17 cellular contexts compared by ENCODE assay signal in the genomic region with DNA sequence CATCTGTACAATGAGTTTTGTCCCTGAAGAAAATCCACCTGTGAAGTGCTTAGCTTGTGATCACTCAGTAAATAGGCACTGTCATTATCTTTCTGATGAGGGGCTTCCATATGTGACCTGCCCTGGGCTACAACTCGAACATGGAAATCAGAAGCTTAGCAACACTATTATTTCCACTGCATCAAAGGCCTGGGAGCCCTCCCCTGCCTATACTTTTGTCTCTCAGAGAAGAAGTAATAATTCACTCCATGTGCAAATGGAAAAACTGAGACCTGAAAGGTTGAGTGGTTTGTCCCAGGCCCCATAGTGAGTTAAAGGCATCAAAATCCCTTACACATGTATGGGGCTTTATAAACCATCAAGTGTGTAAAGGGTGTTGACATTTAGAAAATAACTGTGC. TPM values are rescaled to one million over a fixed set of nuclear protein-coding genes. Genes with fewer than 3 reads are reported as not detected.
DNase-seq lines count a peak whose midpoint lies in the region; ATAC-seq and TF ChIP-seq lines count a peak whose summit lies in the region.
"Had no signal": no experiment of that assay in that cellular context is flagged by ENCODE, and none has a peak within 500 bp of the region (broad histone marks: within the 10 kb centered on the region; RNA-seq: fewer than 3 reads in every experiment).

No MANE protein-coding gene starts in this region.

- H3K36me3 Mint-ChIP-seq in MCF 10A (ENCODE audit: insufficient read depth, unreplicated experiment) (peaks cover 1% of the 10 kb centered on the region), endodermal cell (ENCODE audit: low read depth) (peaks cover 1% of the 10 kb centered on the region), neural progenitor cell (peaks cover 5% of the 10 kb centered on the region)
- no peaks in the 10 kb centered on the region for H3K36me3 Mint-ChIP-seq in stimulated activated memory B cell treated with anti-CD40 and anti-IgM and Interleukin-4, amounts not matched to agents 10 μg/mL and 1 μg/mL and 100 μg/mL, for 72 hours

- H3K27me3 ChIP-seq in breast epithelium (no peaks in the 10 kb centered on the region), endodermal cell (ENCODE audit: control insufficient read depth, insufficient read depth, low read length, poor library complexity, severe bottlenecking) (no peaks in the 10 kb centered on the region), neural progenitor cell (no peaks in the 10 kb centered on the region), uterus (no peaks in the 10 kb centered on the region)
- H3K27me3 ChIP-seq: esophagus squamous epithelium had no signal

- no peaks in the 10 kb centered on the region for H3K9me3 ChIP-seq in breast epithelium
- H3K9me3 ChIP-seq in endodermal cell (ENCODE audit: control insufficient read depth, low read length): no peaks in the 10 kb centered on the region
- H3K9me3 ChIP-seq in neural progenitor cell (ENCODE audit: low read depth): no peaks in the 10 kb centered on the region
- no peaks in the 10 kb centered on the region for H3K9me3 ChIP-seq in uterus
- H3K9me3 ChIP-seq: esophagus squamous epithelium had no signal

- H2AFZ ChIP-seq in neural progenitor cell (replicated peaks): no peak overlapping the region

- intact Hi-C loops in breast epithelium (cut with DNase I; ENCODE audit: low total_unique reads) (no loop called here), MCF 10A (cut with micrococcal nuclease) (no loop called here), uterus (cut with DNase I; ENCODE audit: low total_unique reads) (no loop called here)

- DNase-seq in breast epithelium (ENCODE audit: low spot score in 2 of 2): no peak
- no peak for DNase-seq in MCF 10A (ENCODE audit: unreplicated experiment)
- no peak for DNase-seq in endodermal cell
- no peak for DNase-seq in neural progenitor cell (ENCODE audit: low spot score)
- DNase-seq in uterus: no peak
- DNase-seq in NCI-H1694 (lab: John Stamatoyannopoulos, UW): no peak
- DNase-seq in Ammon's horn (ENCODE audit: low spot score): no peak
- DNase-seq: activated CD4-positive, alpha-beta T cell treated with anti-CD3 and anti-CD28 coated beads, Interleukin-2, amount 50 U/mL, for 1 hour; activated naive CD4-positive, alpha-beta T cell treated with anti-CD3 and anti-CD28 coated beads, Interleukin-2, amount 50 U/mL, for 16 hours; activated T-cell treated with anti-CD3 and anti-CD28 coated beads, Interleukin-2, amount 50 U/mL, for 1 hour; CD4-positive, alpha-beta T cell; dermis blood vessel endothelial cell; esophagus squamous epithelium; midbrain; NCI-H187; stimulated activated CD4-positive, alpha-beta T cell treated with anti-CD3 and anti-CD28 coated beads, Interleukin-4, amount 100 ng/mL, for 24 hours had no signal

- H3K36me3 ChIP-seq in breast epithelium: no peaks in the 10 kb centered on the region
- H3K36me3 ChIP-seq in endodermal cell (ENCODE audit: control insufficient read depth, insufficient read depth, low read length): no peaks in the 10 kb centered on the region
- no peaks in the 10 kb centered on the region for H3K36me3 ChIP-seq in neural progenitor cell
- H3K36me3 ChIP-seq in uterus: no peaks in the 10 kb centered on the region
- H3K36me3 ChIP-seq: esophagus squamous epithelium had no signal

- H3K27ac Mint-ChIP-seq in MCF 10A (ENCODE audit: low read depth, unreplicated experiment) (no peak overlapping the region), endodermal cell (peak overlapping the region; percentile 44), neural progenitor cell (peak overlapping the region; percentile 26)
- H3K27ac Mint-ChIP-seq in stimulated activated memory B cell treated with anti-CD40 and anti-IgM and Interleukin-4, amounts not matched to agents 10 μg/mL and 1 μg/mL and 100 μg/mL, for 72 hours: no peak overlapping the region
- H3K27ac Mint-ChIP-seq: CD4-positive, alpha-beta T cell had no signal

- TF ChIP-seq CTCF in breast epithelium (IDR thresholded peaks at IDR 0.05) (no peak), MCF 10A (IDR thresholded peaks at IDR 0.05; ENCODE audit: unreplicated experiment) (no peak), endodermal cell (conservative IDR thresholded peaks at IDR 0.05) (no peak), neural progenitor cell (IDR thresholded peaks at IDR 0.05) (no peak), uterus (IDR thresholded peaks at IDR 0.05) (no peak)

- CTCF ChIA-PET in MCF 10A (lab: Yijun Ruan, JAX): interaction anchor here (0.6 to 1.8 kb wide), 2 partner anchors 17 to 36 kb away, joined by 3 to 6 read pairs; no protein-coding TSS in a partner anchor

- TF ChIP-seq POLR2A in breast epithelium (IDR thresholded peaks at IDR 0.05): no peak
- no peak for TF ChIP-seq POLR2A in uterus (IDR thresholded peaks at IDR 0.05)

- H3K9ac ChIP-seq in endodermal cell (ENCODE audit: extremely low read depth, low read length, poor library complexity, severe bottlenecking) (no peak overlapping the region), neural progenitor cell (no peak overlapping the region)

- peaks cover 98% of the 10 kb centered on the region for H4K20me1 ChIP-seq in neural progenitor cell (ENCODE audit: low read depth)

- H3F3A ChIP-seq in neural progenitor cell (ENCODE audit: low read depth): peaks cover 47% of the 10 kb centered on the region

- ATAC-seq in stimulated activated memory B cell treated with anti-CD40 and anti-IgM and Interleukin-4, amounts not matched to agents 10 μg/mL and 1 μg/mL and 100 μg/mL, for 72 hours: no peak

- H3K27me3 Mint-ChIP-seq in MCF 10A (ENCODE audit: insufficient read depth, unreplicated experiment) (no peaks in the 10 kb centered on the region), endodermal cell (ENCODE audit: insufficient read depth) (no peaks in the 10 kb centered on the region), neural progenitor cell (ENCODE audit: insufficient read depth, low read depth) (no peaks in the 10 kb centered on the region)
- peaks cover 16% of the 10 kb centered on the region for H3K27me3 Mint-ChIP-seq in stimulated activated memory B cell treated with anti-CD40 and anti-IgM and Interleukin-4, amounts not matched to agents 10 μg/mL and 1 μg/mL and 100 μg/mL, for 72 hours
- H3K27me3 Mint-ChIP-seq: CD4-positive, alpha-beta T cell had no signal

- H3K9me3 Mint-ChIP-seq in MCF 10A (ENCODE audit: unreplicated experiment): no peaks in the 10 kb centered on the region
- no peaks in the 10 kb centered on the region for H3K9me3 Mint-ChIP-seq in endodermal cell
- H3K9me3 Mint-ChIP-seq in neural progenitor cell: no peaks in the 10 kb centered on the region
- H3K9me3 Mint-ChIP-seq in stimulated activated memory B cell treated with anti-CD40 and anti-IgM and Interleukin-4, amounts not matched to agents 10 μg/mL and 1 μg/mL and 100 μg/mL, for 72 hours: no peaks in the 10 kb centered on the region
- H3K9me3 Mint-ChIP-seq: CD4-positive, alpha-beta T cell had no signal

- H3K4me1 Mint-ChIP-seq in MCF 10A (ENCODE audit: insufficient read depth, unreplicated experiment): peaks cover 19% of the 10 kb centered on the region
- H3K4me1 Mint-ChIP-seq in endodermal cell: peaks cover 60% of the 10 kb centered on the region
- H3K4me1 Mint-ChIP-seq in neural progenitor cell: peaks cover 83% of the 10 kb centered on the region
- no peaks in the 10 kb centered on the region for H3K4me1 Mint-ChIP-seq in stimulated activated memory B cell treated with anti-CD40 and anti-IgM and Interleukin-4, amounts not matched to agents 10 μg/mL and 1 μg/mL and 100 μg/mL, for 72 hours

- WGBS in endodermal cell (ENCODE audit: insufficient coverage in 1 of 2, insufficient read length in 1 of 2), 2 experiments: 76% methylated on average over 1 of the region's 1 CpG; no CpG with 5 or more reads in 1 of the 2 experiments

- H3K4me3 Mint-ChIP-seq in MCF 10A (ENCODE audit: unreplicated experiment): no peak overlapping the region
- H3K4me3 Mint-ChIP-seq in endodermal cell: no peak overlapping the region
- H3K4me3 Mint-ChIP-seq in neural progenitor cell: peak overlapping the region; percentile 83
- H3K4me3 Mint-ChIP-seq in stimulated activated memory B cell treated with anti-CD40 and anti-IgM and Interleukin-4, amounts not matched to agents 10 μg/mL and 1 μg/mL and 100 μg/mL, for 72 hours: no peak overlapping the region
- H3K4me3 Mint-ChIP-seq: CD4-positive, alpha-beta T cell had no signal

- H3K27ac ChIP-seq in breast epithelium: peak overlapping the region; percentile 5 to 18
- H3K27ac ChIP-seq in endodermal cell (ENCODE audit: low read depth, low read length): peak overlapping the region; percentile 91
- H3K27ac ChIP-seq in neural progenitor cell: no peak overlapping the region
- H3K27ac ChIP-seq in uterus: peak overlapping the region; percentile 37 to 99

- H3K4me2 ChIP-seq in neural progenitor cell: peak overlapping the region; percentile 87

- H3K4me3 ChIP-seq in breast epithelium (no peak overlapping the region), endodermal cell (ENCODE audit: low read length) (no peak overlapping the region), neural progenitor cell (peak overlapping the region; percentile 34), uterus (no peak overlapping the region)
- H3K4me3 ChIP-seq: esophagus squamous epithelium had no signal

- H3K79me2 ChIP-seq in neural progenitor cell (ENCODE audit: low read depth): peaks cover 98% of the 10 kb centered on the region

- BruUV-seq in MCF 10A (replicated peaks; lab: Mats Ljungman, UMichigan): no TSS peak

- POLR2A ChIA-PET in MCF 10A (lab: Yijun Ruan, JAX): interaction anchor here (0.6 to 1.5 kb wide), 4 partner anchors 17 to 792 kb away, joined by 3 to 4 read pairs (median 3); no protein-coding TSS in a partner anchor

- H3K4me1 ChIP-seq in breast epithelium: peaks cover 6 to 10% of the 10 kb centered on the region in 2 donors
- peaks cover 7% of the 10 kb centered on the region for H3K4me1 ChIP-seq in endodermal cell (ENCODE audit: control insufficient read depth, insufficient read depth, low read length)
- H3K4me1 ChIP-seq in neural progenitor cell: peaks cover 66% of the 10 kb centered on the region
- peaks cover 9 to 42% of the 10 kb centered on the region in 2 donors for H3K4me1 ChIP-seq in uterus

RNA-seq across cellular contexts. Expression of gene SOX13, which starts 20.8 kb away (rescaled TPM):
- total RNA-seq in breast epithelium (10 to 100 TPM; 22.9 to 34.7 (median 31.9) TPM), MCF 10A (2022) (23.7 and 32.8 TPM in 2 replicates), endodermal cell (10 to 100 TPM; 75.3 to 85.3 TPM), neural progenitor cell (ENCODE audit: low replicate concordance) (27.8 and 28.6 TPM in 2 replicates), uterus (100 to 1,000 TPM in 1 of 4 donors, 10 to 100 TPM in 3; 15.7 to 139 (median 37.9) TPM)
- polyA plus RNA-seq in endodermal cell (2013, experiment 1 of 2): 70.6 TPM
- polyA plus RNA-seq in endodermal cell (2013, experiment 2 of 2): 61.4 TPM

RNA-seq across cellular contexts. Expression of gene ETNK2, which starts 58.1 kb away (rescaled TPM):
- total RNA-seq in breast epithelium (10 to 100 TPM; 13.8 to 66.1 (median 16.8) TPM), MCF 10A (2022) (6.7 and 9.5 TPM in 2 replicates), endodermal cell (10 to 100 TPM; 16.7 to 24.4 TPM), neural progenitor cell (ENCODE audit: low replicate concordance) (5.3 and 17.6 TPM in 2 replicates), uterus (10 to 100 TPM in 3 of 4 donors, 1 to 10 TPM in 1; 2.3 to 23.9 (median 13.9) TPM)
- 11.9 TPM for polyA plus RNA-seq in endodermal cell (2013, experiment 1 of 2)
- polyA plus RNA-seq in endodermal cell (2013, experiment 2 of 2): 11.8 TPM

Comparison
In these comparisons a context has a peak if more than half of its experiments do, and no peak if none do; other contexts are left out.
1. H3K27ac Mint-ChIP-seq: peak in endodermal cell (single experiment) and neural progenitor cell (single experiment); none in MCF 10A (single experiment) and stimulated activated memory B cell treated with anti-CD40 and anti-IgM and Interleukin-4, amounts not matched to agents 10 μg/mL and 1 μg/mL and 100 μg/mL, for 72 hours (single experiment).